ENCODE assay signal across 15 cellular contexts in genomic region chr2:234848578-234848977, GRCh38.
DNase-seq lines count a peak whose midpoint lies in the region; ATAC-seq and TF ChIP-seq lines count a peak whose summit lies in the region.
"Had no signal": no experiment of that assay in that cellular context is flagged by ENCODE, and none has a peak within 500 bp of the region (broad histone marks: within the 10 kb centered on the region; RNA-seq: fewer than 3 reads in every experiment).

No MANE protein-coding gene starts in this region.

- H3K27ac ChIP-seq in body of pancreas = no peak overlapping the region
- H3K27ac ChIP-seq: 22Rv1 had no signal

- H3K36me3 Mint-ChIP-seq in nephron progenitor cell (ENCODE audit: low read depth) (peaks cover 13% of the 10 kb centered on the region), type B pancreatic cell (no peaks in the 10 kb centered on the region)
- H3K36me3 Mint-ChIP-seq: CD14-positive monocyte; CD8-positive, alpha-beta memory T cell had no signal

- H3K9me3 Mint-ChIP-seq in nephron progenitor cell (peaks cover 12% of the 10 kb centered on the region), type B pancreatic cell (peaks cover 9% of the 10 kb centered on the region)
- H3K9me3 Mint-ChIP-seq: CD8-positive, alpha-beta memory T cell had no signal

- peaks cover 3% of the 10 kb centered on the region for H3K27me3 Mint-ChIP-seq in nephron progenitor cell (ENCODE audit: low read depth, poor library complexity)
- H3K27me3 Mint-ChIP-seq in type B pancreatic cell = no peaks in the 10 kb centered on the region

- H3K4me3 ChIP-seq in astrocyte of the spinal cord (ENCODE audit: low read depth, low read length) (no peak overlapping the region), body of pancreas (no peak overlapping the region)
- H3K4me3 ChIP-seq: GM12878, GM23338 had no signal

- H3K36me3 ChIP-seq in body of pancreas (replicated peaks in 1 of 2; ENCODE audit: insufficient read depth in 1 of 2, low read depth in 2 of 2) = no peaks in the 10 kb centered on the region

- no peak for TF ChIP-seq POLR2A in body of pancreas (IDR thresholded peaks at IDR 0.05)

- intact Hi-C loops in body of pancreas (cut with DNase I) = no loop called here

- in situ Hi-C loops in astrocyte of the spinal cord (cut with HindIII; ENCODE audit: low sequenced_read_pairs) = no loop called here

- H3K4me1 Mint-ChIP-seq in nephron progenitor cell (peaks cover 63% of the 10 kb centered on the region), type B pancreatic cell (ENCODE audit: unreplicated experiment) (peaks cover 40% of the 10 kb centered on the region)
- H3K4me1 Mint-ChIP-seq: CD14-positive monocyte; CD8-positive, alpha-beta memory T cell had no signal

- H3K4me1 ChIP-seq in body of pancreas = peaks cover 28% of the 10 kb centered on the region
- H3K4me1 ChIP-seq: Caco-2 had no signal

- H3K9me3 ChIP-seq in body of pancreas = no peaks in the 10 kb centered on the region
- H3K9me3 ChIP-seq: Caco-2 had no signal

- no peaks in the 10 kb centered on the region for H3K27me3 ChIP-seq in body of pancreas

- DNase-seq in NCI-H146 (lab: John Stamatoyannopoulos, UW) (peak; percentile 31), NCI-H146 treated with DMSO at 0.1 percent for 48 hours (lab: John Stamatoyannopoulos, UW; ENCODE audit: unreplicated experiment) (no peak), astrocyte of the spinal cord (ENCODE audit: low read depth, low spot score) (peak; percentile 27), nephron progenitor cell (no peak), type B pancreatic cell (ENCODE audit: extremely low spot score, unreplicated experiment) (no peak), body of pancreas (no peak), GM19240 (ENCODE audit: insufficient read length, low spot score) (no peak)
- DNase-seq: Caco-2; CD8-positive, alpha-beta memory T cell; H7; IMR-90 had no signal

- TF ChIP-seq CTCF in astrocyte of the spinal cord (IDR thresholded peaks at IDR 0.05; ENCODE audit: low read depth, low read length) = no peak
- TF ChIP-seq CTCF in nephron progenitor cell (IDR thresholded peaks at IDR 0.05) = no peak
- no peak for TF ChIP-seq CTCF in type B pancreatic cell (conservative IDR thresholded peaks at IDR 0.05)
- TF ChIP-seq CTCF in body of pancreas (IDR thresholded peaks at IDR 0.05) = no peak

- H3K27ac Mint-ChIP-seq in nephron progenitor cell (peak overlapping the region; percentile 95), type B pancreatic cell (no peak overlapping the region)
- H3K27ac Mint-ChIP-seq: CD14-positive monocyte; CD8-positive, alpha-beta memory T cell had no signal

- H3K4me3 Mint-ChIP-seq in nephron progenitor cell = peak overlapping the region; percentile 33
- H3K4me3 Mint-ChIP-seq in type B pancreatic cell = peak overlapping the region; percentile 52
- H3K4me3 Mint-ChIP-seq: CD14-positive monocyte; CD8-positive, alpha-beta memory T cell; GM23338 had no signal

- no peak for ATAC-seq in body of pancreas
- ATAC-seq: GM12878 had no signal

Comparison
In these comparisons a context has a peak if more than half of its experiments do, and no peak if none do; other contexts are left out.
1. DNase-seq: peak in NCI-H146 (single experiment) and astrocyte of the spinal cord (single experiment); none in NCI-H146 treated with DMSO at 0.1 percent for 48 hours (single experiment), nephron progenitor cell (single experiment), type B pancreatic cell (single experiment), body of pancreas (0 of 4) and GM19240 (single experiment).